16 cellular contexts compared by ENCODE assay signal in the genomic region with DNA sequence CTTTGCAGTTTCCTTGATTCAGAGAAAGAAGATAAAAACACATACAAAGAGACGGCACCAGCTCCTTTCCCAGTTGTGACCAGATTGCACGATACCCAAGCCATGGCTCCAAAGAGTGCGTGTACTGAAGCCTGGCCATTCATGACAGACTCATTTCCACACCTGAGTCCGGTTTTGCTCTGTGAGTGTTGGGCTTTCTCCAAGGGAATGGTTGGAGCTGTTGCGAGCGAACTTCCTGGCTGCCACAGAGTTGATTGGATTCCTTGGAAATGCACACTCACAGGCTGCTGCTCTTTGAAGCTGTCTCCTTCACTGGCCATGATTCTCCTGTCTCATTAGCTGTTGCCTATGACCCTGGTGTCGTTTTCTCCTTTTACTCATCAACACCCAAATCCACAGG. TPM values are rescaled to one million over a fixed set of nuclear protein-coding genes. Genes with fewer than 3 reads are reported as not detected.
DNase-seq lines count a peak whose midpoint lies in the region; ATAC-seq and TF ChIP-seq lines count a peak whose summit lies in the region.
"Had no signal": no experiment of that assay in that cellular context is flagged by ENCODE, and none has a peak within 500 bp of the region (broad histone marks: within the 10 kb centered on the region; RNA-seq: fewer than 3 reads in every experiment).

No MANE protein-coding gene starts in this region.

- H3K9me3 Mint-ChIP-seq in HFFc6: no peaks in the 10 kb centered on the region

- TF ChIP-seq POLR2A in spleen (IDR thresholded peaks at IDR 0.05): no peak

- no peak overlapping the region for H2AK5ac ChIP-seq in mesenchymal stem cell (ENCODE audit: low read length, severe bottlenecking)

- no peaks in the 10 kb centered on the region for H3K79me1 ChIP-seq in mesenchymal stem cell (replicated peaks; ENCODE audit: low read length, poor library complexity, severe bottlenecking)

- no peak overlapping the region for H3K4me2 ChIP-seq in mesenchymal stem cell (ENCODE audit: low read length, poor library complexity, severe bottlenecking)

- no peak overlapping the region for H2BK120ac ChIP-seq in mesenchymal stem cell (ENCODE audit: low read depth, low read length)

- H3K36me3 Mint-ChIP-seq in HFFc6 (ENCODE audit: low read depth): no peaks in the 10 kb centered on the region

- H3K9me3 ChIP-seq in mesenchymal stem cell (ENCODE audit: control insufficient read depth, low read length) (no peaks in the 10 kb centered on the region), spleen (peaks cover 0 to 11% (median 4%) of the 10 kb centered on the region in 8 donors)
- H3K9me3 ChIP-seq: pancreas had no signal

- peak overlapping the region in 1 of 2 experiments; percentile 46 for H3K14ac ChIP-seq in mesenchymal stem cell (ENCODE audit: low read length in 2 of 2)

- peak overlapping the region; percentile 69 for H4K8ac ChIP-seq in mesenchymal stem cell (ENCODE audit: low read length)

- H3K27ac Mint-ChIP-seq in HFFc6: no peak overlapping the region

- no peaks in the 10 kb centered on the region for H3K79me2 ChIP-seq in ACC112 (ENCODE audit: control insufficient read depth, insufficient read depth, low read length, unreplicated experiment)

- H3K4me3 ChIP-seq in ACC112 (ENCODE audit: low read depth, low read length): peak overlapping the region; percentile 69
- peak overlapping the region; percentile 43 for H3K4me3 ChIP-seq in coronary artery
- peak overlapping the region in 1 of 2 experiments; percentile 64 for H3K4me3 ChIP-seq in mesenchymal stem cell (ENCODE audit: insufficient read depth in 1 of 2, low read depth in 1 of 2, low read length in 2 of 2)
- H3K4me3 ChIP-seq in spleen: peak overlapping the region in 1 of 8 donors; percentile 13
- H3K4me3 ChIP-seq: lung, pancreas had no signal

- H2BK12ac ChIP-seq in mesenchymal stem cell (ENCODE audit: low read length in 2 of 2): no peak overlapping the region

- no peak overlapping the region for H2BK5ac ChIP-seq in mesenchymal stem cell (ENCODE audit: low read depth, low read length, poor library complexity, severe bottlenecking)

- H3K36me3 ChIP-seq in ACC112 (ENCODE audit: insufficient read depth, low read length) (no peaks in the 10 kb centered on the region), mesenchymal stem cell (ENCODE audit: control insufficient read depth in 1 of 2, insufficient read depth in 2 of 2, low read depth in 1 of 2, low read length in 2 of 2) (no peaks in the 10 kb centered on the region), spleen (no peaks in the 10 kb centered on the region)
- H3K36me3 ChIP-seq: brain microvascular endothelial cell, pancreas had no signal

- no peak for TF ChIP-seq CTCF in HFFc6 (IDR thresholded peaks at IDR 0.05)
- no peak for TF ChIP-seq CTCF in coronary artery (IDR thresholded peaks at IDR 0.05)
- TF ChIP-seq CTCF in spleen (IDR thresholded peaks at IDR 0.05 in 8 of 11, conservative IDR thresholded peaks at IDR 0.05 in 3 of 11): no peak

- H3K27me3 ChIP-seq in ACC112 (ENCODE audit: insufficient read depth, low read length) (no peaks in the 10 kb centered on the region), mesenchymal stem cell (ENCODE audit: control insufficient read depth in 1 of 2, insufficient read depth in 1 of 2, low read length in 2 of 2) (no peaks in the 10 kb centered on the region), spleen (replicated peaks in 1 of 7) (no peaks in the 10 kb centered on the region)
- H3K27me3 ChIP-seq: brain microvascular endothelial cell, pancreas had no signal

- H2BK15ac ChIP-seq in mesenchymal stem cell (ENCODE audit: low read depth, poor library complexity, severe bottlenecking): no peak overlapping the region

- peak overlapping the region; percentile 32; the same call in 1 of the 2 replicates for H3K4me3 Mint-ChIP-seq in HFFc6

- H3K27ac ChIP-seq in ACC112 (ENCODE audit: low read depth, low read length): no peak overlapping the region
- no peak overlapping the region for H3K27ac ChIP-seq in coronary artery
- H3K27ac ChIP-seq in mesenchymal stem cell (ENCODE audit: low read length, poor library complexity, severe bottlenecking): no peak overlapping the region
- no peak overlapping the region for H3K27ac ChIP-seq in spleen
- H3K27ac ChIP-seq: brain microvascular endothelial cell, epithelial cell of prostate, pancreas had no signal

- no peak overlapping the region for H3K18ac ChIP-seq in mesenchymal stem cell (ENCODE audit: low read depth in 1 of 2, low read length in 2 of 2)

- peak overlapping the region; percentile 21 for H3K9ac ChIP-seq in mesenchymal stem cell (ENCODE audit: low read length)

- H3K4me1 ChIP-seq in ACC112 (ENCODE audit: control insufficient read depth, insufficient read depth, low read length, unreplicated experiment) (peaks cover 6% of the 10 kb centered on the region), mesenchymal stem cell (ENCODE audit: control insufficient read depth, insufficient read depth, low read depth, low read length) (peaks cover 3% of the 10 kb centered on the region), spleen (peaks cover 0 to 4% (median 0%) of the 10 kb centered on the region in 6 donors)

- no peak overlapping the region for H3K4ac ChIP-seq in mesenchymal stem cell (ENCODE audit: low read depth in 1 of 2, low read length in 2 of 2)

- ATAC-seq in GM21737 (IDR thresholded peaks at IDR 0.05; ENCODE audit: unreplicated experiment) (no peak), GM19351 (IDR thresholded peaks at IDR 0.05; ENCODE audit: unreplicated experiment) (no peak), HG03521 (IDR thresholded peaks at IDR 0.05; ENCODE audit: unreplicated experiment) (no peak)
- ATAC-seq: activated CD4-positive, CD25-positive, alpha-beta regulatory T cell treated with anti-CD3 and anti-CD28 coated beads, Interleukin-2, amount 50 U/mL, for 24 hours; pancreas had no signal

- intact Hi-C loops in spleen (cut with DNase I; ENCODE audit: low total_unique reads): no loop called here

- WGBS in mesenchymal stem cell: 83% methylated on average over 7 of the region's 7 CpGs
- 64 to 86% (median 75%) methylated on average over 7 of the region's 7 CpGs for WGBS in spleen, 5 donors

- H2AFZ ChIP-seq in ACC112 (ENCODE audit: low read length, unreplicated experiment): peak overlapping the region; percentile 93
- H2AFZ ChIP-seq in mesenchymal stem cell (ENCODE audit: low read depth, low read length): no peak overlapping the region

- H3K23ac ChIP-seq in mesenchymal stem cell (ENCODE audit: low read length in 2 of 2): no peak overlapping the region

- H4K91ac ChIP-seq in mesenchymal stem cell (ENCODE audit: low read length): no peak overlapping the region

- peaks cover 15% of the 10 kb centered on the region; the same call in 1 of the 2 replicates for H3K4me1 Mint-ChIP-seq in HFFc6 (ENCODE audit: low read depth)

- DNase-seq in HFFc6 (no peak), coronary artery (ENCODE audit: low spot score) (no peak), mesenchymal stem cell (no peak), spleen (no peak)
- DNase-seq: activated effector memory CD4-positive, alpha-beta T cell treated with Interleukin-2 at 50 U/mL for 16 hours; AML-193; brain microvascular endothelial cell; GOT3; pancreas had no signal

- H3K27me3 Mint-ChIP-seq in HFFc6 (ENCODE audit: insufficient read depth): peaks cover 20% of the 10 kb centered on the region

RNA-seq across cellular contexts. Expression of gene BBS12, which starts 44.0 kb away (rescaled TPM):
- total RNA-seq in HFFc6 (2021; fragmentation: NEBNext Ultra II Directional; extraction: Animal tissue kit (Norgen Biotek cat#: 25700)): 1 to 10 TPM; 2.0 to 3.1 (median 2.4) TPM
- polyA plus RNA-seq in mesenchymal stem cell (2013, experiment 1 of 2): 3.6 TPM
- polyA plus RNA-seq in mesenchymal stem cell (2013, experiment 2 of 2): 3.7 TPM
- total RNA-seq in spleen: 1 to 10 TPM; 2.1 to 4.4 (median 3.0) TPM
- polyA plus RNA-seq in spleen: 1 to 10 TPM in 2 of 3 donors, under 1 TPM in 1; 0.91 to 1.4 (median 1.3) TPM
